Comparison of ENCODE assay signal across 8 cellular contexts in genomic region chr16:89696598-89697128, GRCh38. TPM values are rescaled to one million over a fixed set of nuclear protein-coding genes. Genes with fewer than 3 reads are reported as not detected.
DNase-seq lines count a peak whose midpoint lies in the region; ATAC-seq, FAIRE-seq and TF ChIP-seq lines count a peak whose summit lies in the region.
"Had no signal": no experiment of that assay in that cellular context is flagged by ENCODE, and none has a peak within 500 bp of the region (broad histone marks: within the 10 kb centered on the region; RNA-seq: fewer than 3 reads in every experiment).

No MANE protein-coding gene starts in this region.

- peak overlapping the region; percentile 21 for H3K9ac ChIP-seq in NT2/D1 (ENCODE audit: insufficient read length, low read depth)

- H3K9me3 ChIP-seq in NT2/D1 (ENCODE audit: insufficient read depth, low read length), result no peaks in the 10 kb centered on the region
- no peaks in the 10 kb centered on the region for H3K9me3 ChIP-seq in lower lobe of right lung

- intact Hi-C loops in lower lobe of right lung (cut with DNase I), result no loop called here

- no peak for DNase-seq in GM18507 (ENCODE audit: extremely low spot score, insufficient read length, low read depth)
- no peak for DNase-seq in NT2/D1 (ENCODE audit: low read depth, low spot score)
- peak; percentile 50 for DNase-seq in lower lobe of right lung
- DNase-seq in NCI-H187 treated with DMSO at 0.1 percent for 48 hours (lab: John Stamatoyannopoulos, UW), result no peak
- no peak for DNase-seq in HTR-8/SVneo (ENCODE audit: insufficient read length, low spot score)
- DNase-seq: activated CD4-positive, alpha-beta T cell treated with anti-CD3 and anti-CD28 coated beads for 48 hours; DND-41; retina had no signal

- no peak overlapping the region for H3K27ac ChIP-seq in lower lobe of right lung

- H3K27me3 ChIP-seq in NT2/D1 (ENCODE audit: insufficient read depth, insufficient read length) (no peaks in the 10 kb centered on the region), lower lobe of right lung (ENCODE audit: low read depth) (no peaks in the 10 kb centered on the region)

- peaks cover 70% of the 10 kb centered on the region for H3K36me3 ChIP-seq in NT2/D1 (ENCODE audit: insufficient read depth, insufficient read length, low read length)
- peaks cover 61% of the 10 kb centered on the region for H3K36me3 ChIP-seq in lower lobe of right lung

- peaks cover 35% of the 10 kb centered on the region for H3K4me1 ChIP-seq in NT2/D1 (ENCODE audit: insufficient read depth, insufficient read length)
- peaks cover 17% of the 10 kb centered on the region for H3K4me1 ChIP-seq in lower lobe of right lung

- no peak overlapping the region for H3K4me3 ChIP-seq in NT2/D1 (ENCODE audit: insufficient read length, low read depth)
- no peak overlapping the region for H3K4me3 ChIP-seq in lower lobe of right lung

- no peak for ATAC-seq in lower lobe of right lung

- FAIRE-seq in GM18507 (lab: Jason Lieb, UNC) (peak; percentile 53), HTR-8/SVneo (lab: Jason Lieb, UNC) (no peak)

- TF ChIP-seq CTCF in lower lobe of right lung (IDR thresholded peaks at IDR 0.05), result no peak

RNA-seq across cellular contexts. Expression of gene SPATA2L, which starts 4.8 kb away (rescaled TPM):
- 10.3 TPM for total RNA-seq in lower lobe of right lung

RNA-seq across cellular contexts. Expression of gene CDK10, which starts 10.2 kb away (rescaled TPM):
- total RNA-seq in lower lobe of right lung, result 79.6 TPM

RNA-seq across cellular contexts. Expression of gene VPS9D1, which starts 24.0 kb away (rescaled TPM):
- total RNA-seq in lower lobe of right lung, result 15.6 TPM

RNA-seq across cellular contexts. Expression of gene ZNF276, which starts 24.7 kb away (rescaled TPM):
- total RNA-seq in lower lobe of right lung, result 33.2 TPM

RNA-seq across cellular contexts. Expression of gene SPATA33, which starts 39.0 kb away (rescaled TPM):
- 9.7 TPM for total RNA-seq in lower lobe of right lung
